ENCODE assay signal across 18 cellular contexts in the genomic region with DNA sequence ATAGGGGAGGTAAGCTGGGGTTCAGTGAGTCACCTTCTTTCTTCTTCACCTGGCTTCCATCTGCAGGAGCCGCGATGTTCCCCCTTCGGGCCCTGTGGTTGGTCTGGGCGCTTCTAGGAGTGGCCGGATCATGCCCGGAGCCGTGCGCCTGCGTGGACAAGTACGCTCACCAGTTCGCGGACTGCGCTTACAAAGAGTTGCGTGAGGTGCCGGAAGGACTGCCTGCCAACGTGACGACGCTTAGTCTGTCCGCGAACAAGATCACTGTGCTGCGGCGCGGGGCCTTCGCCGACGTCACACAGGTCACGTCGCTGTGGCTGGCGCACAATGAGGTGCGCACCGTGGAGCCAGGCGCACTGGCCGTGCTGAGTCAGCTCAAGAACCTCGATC. TPM values are rescaled to one million over a fixed set of nuclear protein-coding genes. Genes with fewer than 3 reads are reported as not detected.
A peak's percentile ranks its signal among the peaks of the same experiment; 100 is the strongest.
DNase-seq lines count a peak whose midpoint lies in the region; ATAC-seq and TF ChIP-seq lines count a peak whose summit lies in the region.
"Had no signal": no experiment of that assay in that cellular context is flagged by ENCODE, and none has a peak within 500 bp of the region (broad histone marks: within the 10 kb centered on the region; RNA-seq: fewer than 3 reads in every experiment).

No MANE protein-coding gene starts in this region.

- peak; percentile 37 for ATAC-seq in activated T-helper 17 cell treated with anti-CD3 and anti-CD28 coated beads, Interleukin-2, amount 50 U/mL, for 72 hours (replicated peaks)
- ATAC-seq in stimulated activated naive CD8-positive, alpha-beta T cell treated with anti-CD3 and anti-CD28 coated beads, Interleukin-15, amount 100 ng/mL, for 72 hours = peak; percentile 69
- ATAC-seq: sciatic nerve; stimulated activated memory B cell treated with anti-CD40 and anti-IgM and Interleukin-4, amounts not matched to agents 10 μg/mL and 1 μg/mL and 100 μg/mL, for 72 hours had no signal

- no peak overlapping the region for H3K27ac ChIP-seq in iPS DF 6.9 (ENCODE audit: low read length)
- H3K27ac ChIP-seq: esophagus squamous epithelium, SJCRH30 had no signal

- in situ Hi-C loops in GM13976 (cut with MboI; ENCODE audit: low sequenced_read_pairs, unreplicated experiment) = no loop called here

- no CpG with 5 or more reads among the region's 34 CpGs for WGBS in iPS DF 6.9 (ENCODE audit: insufficient coverage, insufficient read length)

- peaks cover 86% of the 10 kb centered on the region for H3K27me3 ChIP-seq in iPS DF 6.9 (ENCODE audit: control insufficient read depth, insufficient read depth, low read length)
- H3K27me3 ChIP-seq: SJCRH30 had no signal

- H3K27me3 Mint-ChIP-seq in activated T-cell treated with anti-CD3 and anti-CD28 coated beads, Interleukin-2, amount 50 U/mL, for 24 hours = peaks cover 93% of the 10 kb centered on the region
- H3K27me3 Mint-ChIP-seq in activated T-helper 17 cell treated with anti-CD3 and anti-CD28 coated beads, Interleukin-2, amount 50 U/mL, for 72 hours = peaks cover 56% of the 10 kb centered on the region
- H3K27me3 Mint-ChIP-seq in stimulated activated naive CD8-positive, alpha-beta T cell treated with anti-CD3 and anti-CD28 coated beads, Interleukin-15, amount 100 ng/mL, for 72 hours = peaks cover 100% of the 10 kb centered on the region

- DNase-seq in activated T-cell treated with anti-CD3 and anti-CD28 coated beads, Interleukin-2, amount 50 U/mL, for 24 hours = peak; percentile 46
- no peak for DNase-seq in activated T-cell treated with anti-CD3 and anti-CD28 coated beads for 4 hours
- DNase-seq in iPS DF 6.9 (ENCODE audit: low read depth, low spot score) = no peak
- DNase-seq in stimulated activated naive CD8-positive, alpha-beta T cell treated with anti-CD3 and anti-CD28 coated beads, Interleukin-15, amount 100 ng/mL, for 72 hours = peak in 1 of 2 donors; percentile 58
- DNase-seq in DMS 273 treated with DMSO at 0.1 percent for 48 hours (lab: John Stamatoyannopoulos, UW) = no peak
- no peak for DNase-seq in NCI-H187 treated with DMSO at 0.1 percent for 48 hours (lab: John Stamatoyannopoulos, UW)
- no peak for DNase-seq in GM13976 (ENCODE audit: low spot score)
- DNase-seq: ACHN; cortex of kidney; esophagus squamous epithelium; NCI-H1092; NCI-H2171; SJCRH30; stimulated activated CD4-positive, alpha-beta T cell treated with anti-CD3 and anti-CD28 coated beads, Interleukin-4, amount 100 ng/mL, for 4 hours had no signal

- peaks cover 55% of the 10 kb centered on the region for H3K4me1 Mint-ChIP-seq in activated T-cell treated with anti-CD3 and anti-CD28 coated beads, Interleukin-2, amount 50 U/mL, for 24 hours (ENCODE audit: low read depth)
- H3K4me1 Mint-ChIP-seq in activated T-helper 17 cell treated with anti-CD3 and anti-CD28 coated beads, Interleukin-2, amount 50 U/mL, for 72 hours = peaks cover 9% of the 10 kb centered on the region
- H3K4me1 Mint-ChIP-seq in stimulated activated naive CD8-positive, alpha-beta T cell treated with anti-CD3 and anti-CD28 coated beads, Interleukin-15, amount 100 ng/mL, for 72 hours = peaks cover 85% of the 10 kb centered on the region

- no peaks in the 10 kb centered on the region for H3K9me3 Mint-ChIP-seq in activated T-cell treated with anti-CD3 and anti-CD28 coated beads, Interleukin-2, amount 50 U/mL, for 24 hours
- H3K9me3 Mint-ChIP-seq in activated T-helper 17 cell treated with anti-CD3 and anti-CD28 coated beads, Interleukin-2, amount 50 U/mL, for 72 hours = no peaks in the 10 kb centered on the region
- no peaks in the 10 kb centered on the region for H3K9me3 Mint-ChIP-seq in stimulated activated naive CD8-positive, alpha-beta T cell treated with anti-CD3 and anti-CD28 coated beads, Interleukin-15, amount 100 ng/mL, for 72 hours
- H3K9me3 Mint-ChIP-seq: stimulated activated memory B cell treated with anti-CD40 and anti-IgM and Interleukin-4, amounts not matched to agents 10 μg/mL and 1 μg/mL and 100 μg/mL, for 72 hours had no signal

- TF ChIP-seq CTCF in GM13976 (IDR thresholded peaks at IDR 0.05; ENCODE audit: borderline replicate concordance, control extremely low read depth, extremely low read depth, insufficient read depth, missing control alignments) = no peak

- H3K4me3 Mint-ChIP-seq in activated T-cell treated with anti-CD3 and anti-CD28 coated beads, Interleukin-2, amount 50 U/mL, for 24 hours = peak overlapping the region; percentile 10
- H3K4me3 Mint-ChIP-seq in activated T-helper 17 cell treated with anti-CD3 and anti-CD28 coated beads, Interleukin-2, amount 50 U/mL, for 72 hours = no peak overlapping the region
- peak overlapping the region; percentile 37 to 63 for H3K4me3 Mint-ChIP-seq in stimulated activated naive CD8-positive, alpha-beta T cell treated with anti-CD3 and anti-CD28 coated beads, Interleukin-15, amount 100 ng/mL, for 72 hours

- no peaks in the 10 kb centered on the region for H3K9me3 ChIP-seq in iPS DF 6.9 (ENCODE audit: control insufficient read depth, insufficient read depth, low read length)
- H3K9me3 ChIP-seq: esophagus squamous epithelium, SJCRH30 had no signal

- peaks cover 2% of the 10 kb centered on the region; the same call in 1 of the 2 replicates for H3K36me3 ChIP-seq in iPS DF 6.9 (ENCODE audit: control insufficient read depth, insufficient read depth, low read length)
- H3K36me3 ChIP-seq: esophagus squamous epithelium, SJCRH30 had no signal

- peak overlapping the region; percentile 14; the same call in 1 of the 2 replicates for H3K4me3 ChIP-seq in iPS DF 6.9 (ENCODE audit: low read length)
- H3K4me3 ChIP-seq: esophagus squamous epithelium, lung, SJCRH30 had no signal

- peaks cover 17% of the 10 kb centered on the region for H3K4me1 ChIP-seq in iPS DF 6.9 (ENCODE audit: control insufficient read depth, insufficient read depth, low read length)

- H3K36me3 Mint-ChIP-seq in activated T-cell treated with anti-CD3 and anti-CD28 coated beads, Interleukin-2, amount 50 U/mL, for 24 hours (ENCODE audit: low read depth) = no peaks in the 10 kb centered on the region
- H3K36me3 Mint-ChIP-seq in activated T-helper 17 cell treated with anti-CD3 and anti-CD28 coated beads, Interleukin-2, amount 50 U/mL, for 72 hours (ENCODE audit: low read depth) = peaks cover 5% of the 10 kb centered on the region
- H3K36me3 Mint-ChIP-seq: stimulated activated memory B cell treated with anti-CD40 and anti-IgM and Interleukin-4, amounts not matched to agents 10 μg/mL and 1 μg/mL and 100 μg/mL, for 72 hours had no signal

- H3K27ac Mint-ChIP-seq in activated T-cell treated with anti-CD3 and anti-CD28 coated beads, Interleukin-2, amount 50 U/mL, for 24 hours = peak overlapping the region; percentile 76
- H3K27ac Mint-ChIP-seq in activated T-helper 17 cell treated with anti-CD3 and anti-CD28 coated beads, Interleukin-2, amount 50 U/mL, for 72 hours = no peak overlapping the region
- H3K27ac Mint-ChIP-seq in stimulated activated naive CD8-positive, alpha-beta T cell treated with anti-CD3 and anti-CD28 coated beads, Interleukin-15, amount 100 ng/mL, for 72 hours = peak overlapping the region in 1 of 2 donors; percentile 93
- H3K27ac Mint-ChIP-seq: stimulated activated memory B cell treated with anti-CD40 and anti-IgM and Interleukin-4, amounts not matched to agents 10 μg/mL and 1 μg/mL and 100 μg/mL, for 72 hours had no signal

RNA-seq across cellular contexts. Expression of gene ISLR2, which starts 2.3 kb away (rescaled TPM):
- not detected for total RNA-seq in activated T-helper 17 cell treated with anti-CD3 and anti-CD28 coated beads, Interleukin-2, amount 50 U/mL, for 72 hours
- total RNA-seq: SJCRH30 had no signal

RNA-seq across cellular contexts. Expression of gene ISLR, which starts 40.8 kb away (rescaled TPM):
- total RNA-seq in activated T-helper 17 cell treated with anti-CD3 and anti-CD28 coated beads, Interleukin-2, amount 50 U/mL, for 72 hours = not detected

RNA-seq across cellular contexts. Expression of gene GOLGA6A, which starts 50.3 kb away (rescaled TPM):
- total RNA-seq in activated T-helper 17 cell treated with anti-CD3 and anti-CD28 coated beads, Interleukin-2, amount 50 U/mL, for 72 hours = under 1 TPM in 1 of 2 donors, not detected in 1; 0.11 TPM
- total RNA-seq: esophagus squamous epithelium, SJCRH30 had no signal
